In genomic region chr1:113390871-113391642, GRCh38 we compare ENCODE assay signal across 8 cellular contexts. TPM values are rescaled to one million over a fixed set of nuclear protein-coding genes. Genes with fewer than 3 reads are reported as not detected.
A peak's percentile ranks its signal among the peaks of the same experiment; 100 is the strongest.
DNase-seq lines count a peak whose midpoint lies in the region; ATAC-seq, FAIRE-seq and TF ChIP-seq lines count a peak whose summit lies in the region.

No MANE protein-coding gene starts in this region.

- ATAC-seq in HG02885 (IDR thresholded peaks at IDR 0.05; ENCODE audit: poor library complexity, unreplicated experiment) (peak; percentile 17), T-helper 17 cell (peak; percentile 27), K562 (peak; percentile 6), GM21423 (IDR thresholded peaks at IDR 0.05; ENCODE audit: unreplicated experiment) (no peak)

- 0 out of 2 replicates have a peak, but pooled peaks have one; percentile 3 for TF ChIP-seq EP300 in K562 (IDR thresholded peaks at IDR 0.05; ENCODE audit: low read length)

- H3K4me1 ChIP-seq in K562 (replicated peaks in 1 of 2; ENCODE audit: control insufficient read depth in 2 of 2, insufficient read depth in 2 of 2, low read length in 2 of 2) (peaks cover 17 to 23% of the 10 kb centered on the region in 2 experiments; a peak in 4 of 5 replicates), smooth muscle cell (ENCODE audit: low read depth) (peaks cover 34% of the 10 kb centered on the region)

- BruUV-seq in K562 (replicated peaks; lab: Mats Ljungman, UMichigan) = no TSS peak

- POLR2A ChIA-PET in K562 (lab: Yijun Ruan, JAX) = interaction anchor here (0.6 to 1.4 kb wide), 7 partner anchors 11 to 491 kb away, joined by 3 to 6 read pairs (median 3); no protein-coding TSS in a partner anchor

- peak overlapping the region; percentile 52; the same call in 2 of the 3 replicates for H3K27ac ChIP-seq in K562 (ENCODE audit: extremely low read depth, low read depth, low read length)
- H3K27ac ChIP-seq in smooth muscle cell (ENCODE audit: low read depth) = no peak overlapping the region

- WGBS in K562 (ENCODE audit: insufficient coverage, low coverage, missing lambda C conversion rate) = 2% methylated on average over 62 of the region's 74 CpGs
- WGBS in smooth muscle cell (ENCODE audit: low lambda C conversion rate) = 1% methylated on average over 58 of the region's 74 CpGs

- H2AFZ ChIP-seq in K562 (ENCODE audit: low read depth, low read length) = peak overlapping the region; percentile 91
- H2AFZ ChIP-seq in smooth muscle cell (ENCODE audit: low read depth) = peak overlapping the region; percentile 97

- peaks cover 26% of the 10 kb centered on the region for H3K4me1 Mint-ChIP-seq in T-helper 17 cell

- H3K4me3 Mint-ChIP-seq in T-helper 17 cell = peak overlapping the region; percentile 97

- H3K79me2 ChIP-seq in K562 (ENCODE audit: control insufficient read depth, insufficient read depth, low read length) (0 out of 3 replicates have a peak, but pooled peaks cover 3% of the 10 kb centered on the region), smooth muscle cell (ENCODE audit: low read depth) (peaks cover 56% of the 10 kb centered on the region)

- TF ChIP-seq CTCF in K562 (IDR thresholded peaks at IDR 0.05 in 2 of 3, conservative IDR thresholded peaks at IDR 0.05 in 1 of 3; ENCODE audit: insufficient read depth in 2 of 3, low read depth in 1 of 3, low read length in 3 of 3) (0 out of 6 replicates have a peak, but pooled peaks of 1 of the 3 experiments have one; percentile 11), smooth muscle cell (IDR thresholded peaks at IDR 0.05; ENCODE audit: borderline replicate concordance, insufficient read depth, poor library complexity, severe bottlenecking) (no peak)

- H4K20me1 ChIP-seq in K562 (replicated peaks; ENCODE audit: control insufficient read depth, insufficient read depth, low read length) = peaks cover 8% of the 10 kb centered on the region
- peaks cover 35% of the 10 kb centered on the region for H4K20me1 ChIP-seq in smooth muscle cell (ENCODE audit: low read depth)

- H3K4me3 ChIP-seq in K562 (peak overlapping the region; percentile 55), smooth muscle cell (peak overlapping the region; percentile 96)

- no peak for FAIRE-seq in K562 (lab: Jason Lieb, UNC)

- peaks cover 7% of the 10 kb centered on the region for H3K27me3 Mint-ChIP-seq in T-helper 17 cell

- no peaks in the 10 kb centered on the region for H3K36me3 ChIP-seq in K562 (ENCODE audit: control insufficient read depth, insufficient read depth, low read length)
- no peaks in the 10 kb centered on the region for H3K36me3 ChIP-seq in smooth muscle cell (ENCODE audit: low read depth)

- no peak; a peak in 1 of 4 replicates for TF ChIP-seq RAD21 in K562 (CRISPR knock-in tag; conservative IDR thresholded peaks at IDR 0.05 in 1 of 2, IDR thresholded peaks at IDR 0.05 in 1 of 2)

- intact Hi-C loops in K562 (cut with micrococcal nuclease) = loop anchor here (1.0 to 5.0 kb wide), 2 partner anchors 250 to 286 kb away; no protein-coding TSS in a partner anchor

- in situ Hi-C loops in K562 (cut with MboI) = no loop called here

- H3K27ac Mint-ChIP-seq in T-helper 17 cell = peak overlapping the region; percentile 47

- CTCF ChIA-PET in K562 (lab: Yijun Ruan, JAX; ENCODE audit: low intra/inter-chr PET ratio) = interaction anchor here (0.6 kb wide), 1 partner anchor 558 kb away, joined by 3 read pairs; no protein-coding TSS in a partner anchor

- H3K9me3 ChIP-seq in T-helper 17 cell (ENCODE audit: control insufficient read depth, low read length, poor library complexity, severe bottlenecking) (no peaks in the 10 kb centered on the region), K562 (replicated peaks; ENCODE audit: control insufficient read depth, insufficient read depth, low read depth, low read length) (no peaks in the 10 kb centered on the region), smooth muscle cell (replicated peaks; ENCODE audit: low read depth) (no peaks in the 10 kb centered on the region)

- H3K9me1 ChIP-seq in K562 (ENCODE audit: control insufficient read depth, insufficient read depth, low read length) = no peaks in the 10 kb centered on the region

- H3K36me3 Mint-ChIP-seq in T-helper 17 cell (ENCODE audit: low read depth) = peaks cover 2% of the 10 kb centered on the region

- peak; percentile 64 for DNase-seq in D341Med (ENCODE audit: low spot score)
- DNase-seq in T-helper 17 cell = peak; percentile 37 to 42 (median 41)
- DNase-seq in K562 (ENCODE audit: extremely low read depth in 1 of 4, low spot score in 3 of 4) = peak; percentile 21 to 53 (median 37)
- DNase-seq in iris pigment epithelial cell (ENCODE audit: low read depth) = peak; percentile 15
- DNase-seq in smooth muscle cell (lab: John Stamatoyannopoulos, UW; ENCODE audit: unreplicated experiment) = no peak
- DNase-seq in HuH-7.5 (ENCODE audit: low spot score) = no peak

- H3K9ac ChIP-seq in K562 (ENCODE audit: insufficient read depth in 1 of 2, low read depth in 2 of 2, low read length in 2 of 2) (peak overlapping the region; percentile 61 to 93; a peak in 3 of 4 replicates), smooth muscle cell (ENCODE audit: low read depth) (peak overlapping the region; percentile 84)

- H3F3A ChIP-seq in smooth muscle cell (ENCODE audit: low read depth) = peaks cover 13% of the 10 kb centered on the region

- no peak for TF ChIP-seq POLR2A in K562 (conservative IDR thresholded peaks at IDR 0.05)

- H3K4me2 ChIP-seq in K562 (ENCODE audit: insufficient read depth, low read length) = peak overlapping the region; percentile 87
- H3K4me2 ChIP-seq in smooth muscle cell = peak overlapping the region; percentile 94

- H3K27me3 ChIP-seq in K562 (ENCODE audit: control insufficient read depth in 2 of 2, insufficient read depth in 2 of 2, low read length in 2 of 2) (peaks cover 6 to 13% of the 10 kb centered on the region in 2 experiments; a peak in 4 of 5 replicates), smooth muscle cell (ENCODE audit: low read depth) (no peaks in the 10 kb centered on the region)

TF ChIP-seq in K562, 482 proteins besides CTCF, POLR2A, EP300 and RAD21 (continues in another document):
- TF ChIP-seq MNT (conservative IDR thresholded peaks at IDR 0.05) (no peak), GABPB1 (CRISPR knock-in tag; IDR thresholded peaks at IDR 0.05) (0 out of 2 replicates have a peak, but pooled peaks have one; percentile 37), NCOA6 (IDR thresholded peaks at IDR 0.05) (no peak; the same call in 1 of the 2 replicates), SRF (CRISPR knock-in tag; IDR thresholded peaks at IDR 0.05) (no peak), E2F1 (CRISPR knock-in tag; IDR thresholded peaks at IDR 0.05) (no peak), ZNF143 (CRISPR knock-in tag; IDR thresholded peaks at IDR 0.05) (no peak), CCAR2 (IDR thresholded peaks at IDR 0.05; ENCODE audit: low read depth, low read length) (no peak), SREBF2 (CRISPR knock-in tag; IDR thresholded peaks at IDR 0.05) (no peak), TCFL5 (CRISPR knock-in tag; conservative IDR thresholded peaks at IDR 0.05) (no peak), ZNF707 (CRISPR knock-in tag; conservative IDR thresholded peaks at IDR 0.05) (0 out of 2 replicates have a peak, but pooled peaks have one; percentile 29), SAP30 (IDR thresholded peaks at IDR 0.05; ENCODE audit: borderline replicate concordance, insufficient read depth, low read depth, low read length, poor library complexity, severe bottlenecking) (peak; percentile 37)

RNA-seq across cellular contexts. Expression of gene MAGI3, which starts 0.7 kb away (rescaled TPM):
- total RNA-seq in T-helper 17 cell (10 to 100 TPM in 1 of 2 donors, 1 to 10 TPM in 1; 8.0 to 11.2 TPM), K562 (2014; rRNA removed) (3.7 and 4.7 TPM in 2 replicates), K562 (2014; rRNA removed; fragmentation: Illumina TruSeq; extraction: Trizol) (5.5 and 6.3 TPM in 2 replicates), K562 (2015; rRNA removed; fragmentation: Illumina TruSeq; extraction: Trizol) (6.0 and 7.0 TPM in 2 replicates), K562 (2021) (6.1 and 6.5 TPM in 2 replicates), smooth muscle cell (19.0 and 19.1 TPM in 2 replicates)
- 12.1 and 22.5 TPM in 2 replicates for total RNA-seq in K562 (2011; cell fraction: chromatin; rRNA removed; ENCODE audit: low replicate concordance)
- 4.5 and 6.1 TPM in 2 replicates for total RNA-seq in K562 (2011; cell fraction: nucleolus; rRNA removed)
- 22.1 and 43.9 TPM in 2 replicates for total RNA-seq in K562 (2011; cell fraction: nucleoplasm; rRNA removed)
- polyA plus RNA-seq in K562 (2011; rRNA removed) (8.6 and 9.1 TPM in 2 replicates), K562 (2014; fragmentation: Illumina TruSeq; extraction: Trizol) (3.6 and 5.6 TPM in 2 replicates), K562 (2014; fragmentation: Nextera tagmentation; extraction: Ambion mirVana) (1 to 10 TPM; 1.0 to 1.2 TPM), K562 (2014; rRNA removed) (3.3 and 3.9 TPM in 2 replicates), smooth muscle cell (6.3 and 10.9 TPM in 2 replicates)
- 2.5 and 6.2 TPM in 2 replicates for polyA plus RNA-seq in K562 (2011; cell fraction: cytosol; rRNA removed)
- 9.3 and 11.5 TPM in 2 replicates for polyA plus RNA-seq in K562 (2011; cell fraction: nucleus; rRNA removed)
- 2.9 and 4.4 TPM in 2 replicates for polyA plus RNA-seq in K562 (2012)
- polyA minus RNA-seq in K562 (2011; rRNA and poly(A)+ RNA removed) = 20.0 and 33.6 TPM in 2 replicates
- polyA minus RNA-seq in K562 (2011; cell fraction: cytosol; rRNA and poly(A)+ RNA removed) = 5.6 and 6.2 TPM in 2 replicates
- 24.0 and 37.2 TPM in 2 replicates for polyA minus RNA-seq in K562 (2011; cell fraction: nucleus; rRNA and poly(A)+ RNA removed)

Comparison
In these comparisons a context has a peak if more than half of its experiments do, and no peak if none do; other contexts are left out.
1. DNase-seq: peak in D341Med (single experiment), T-helper 17 cell (3 of 3), K562 (4 of 4) and iris pigment epithelial cell (single experiment); none in smooth muscle cell (single experiment) and HuH-7.5 (single experiment).